ENCODE assay signal across 8 cellular contexts in the genomic region with DNA sequence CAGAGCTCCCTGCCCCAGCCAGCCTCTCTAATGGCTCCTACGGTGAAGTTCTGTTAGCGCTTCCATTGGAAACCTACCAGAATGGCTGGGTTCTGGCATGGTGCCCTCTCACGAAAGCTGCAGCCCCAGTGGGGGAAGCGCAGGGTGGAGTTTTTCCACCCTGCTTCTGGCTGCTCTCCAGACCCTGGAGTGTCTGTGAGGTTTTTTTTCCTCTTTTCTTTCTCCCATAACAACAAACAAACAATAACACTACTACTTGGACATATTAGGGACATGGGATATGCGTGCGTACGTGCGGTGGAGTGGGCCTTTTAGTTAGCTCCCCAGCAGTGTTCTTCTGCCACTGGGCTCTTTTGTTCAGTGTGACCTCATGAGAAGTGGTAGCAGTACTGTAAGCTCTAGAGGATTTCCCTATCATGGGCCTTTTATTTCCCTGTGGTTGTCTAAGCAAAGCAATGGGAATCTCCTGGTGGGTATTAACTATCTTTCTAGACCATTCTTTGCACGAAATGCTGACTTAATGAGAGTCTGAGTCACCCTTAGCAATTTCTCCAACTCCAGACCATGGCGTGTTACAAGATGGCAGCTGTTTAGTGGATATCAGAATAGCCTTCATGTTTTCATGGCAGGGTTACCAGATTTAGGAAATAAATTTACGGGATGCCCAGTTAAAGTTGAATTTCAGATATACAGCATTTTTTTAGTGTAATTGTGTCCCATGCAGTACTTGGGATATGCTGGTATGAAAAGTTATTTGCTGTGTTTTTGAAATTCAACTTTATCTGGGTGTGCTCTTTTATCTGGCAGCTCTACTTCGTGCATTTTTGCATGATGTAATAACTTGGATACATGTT.
DNase-seq lines count a peak whose midpoint lies in the region; TF ChIP-seq lines count a peak whose summit lies in the region.

No MANE protein-coding gene starts in this region.

- peaks cover 0 to 5% of the 10 kb centered on the region in 2 donors for H3K4me1 ChIP-seq in breast epithelium
- peaks cover 52% of the 10 kb centered on the region for H3K4me1 ChIP-seq in vagina

- H3K4me3 ChIP-seq in breast epithelium = peak overlapping the region in 1 of 3 donors; percentile 12
- H3K4me3 ChIP-seq in lower leg skin (ENCODE audit: low read depth, poor library complexity, severe bottlenecking) = no peak overlapping the region
- H3K4me3 ChIP-seq in vagina = no peak overlapping the region

- no peaks in the 10 kb centered on the region for H3K27me3 ChIP-seq in breast epithelium
- no peaks in the 10 kb centered on the region for H3K27me3 ChIP-seq in vagina

- intact Hi-C loops in breast epithelium (cut with DNase I; ENCODE audit: low total_unique reads) (no loop called here), lower leg skin (cut with DNase I; ENCODE audit: low total_unique reads) (no loop called here), vagina (cut with DNase I) (loop anchor here (10.0 kb wide), 1 partner anchor 227 kb away; no protein-coding TSS in a partner anchor)

- H3K9me3 ChIP-seq in breast epithelium (no peaks in the 10 kb centered on the region), vagina (no peaks in the 10 kb centered on the region)

- TF ChIP-seq POLR2A in breast epithelium (IDR thresholded peaks at IDR 0.05) = no peak
- no peak for TF ChIP-seq POLR2A in lower leg skin (IDR thresholded peaks at IDR 0.05)
- TF ChIP-seq POLR2A in vagina (IDR thresholded peaks at IDR 0.05) = no peak

- no peak for TF ChIP-seq CTCF in breast epithelium (IDR thresholded peaks at IDR 0.05)
- no peak for TF ChIP-seq CTCF in lower leg skin (IDR thresholded peaks at IDR 0.05)
- TF ChIP-seq CTCF in vagina (IDR thresholded peaks at IDR 0.05) = no peak

- H3K36me3 ChIP-seq in breast epithelium (no peaks in the 10 kb centered on the region), vagina (no peaks in the 10 kb centered on the region)

- H3K27ac ChIP-seq in breast epithelium (peak overlapping the region; percentile 35 to 57), vagina (peak overlapping the region; percentile 49)

- DNase-seq in NCI-H345 (lab: John Stamatoyannopoulos, UW) (peak; percentile 40), NCI-H345 treated with DMSO at 0.1 percent for 48 hours (lab: John Stamatoyannopoulos, UW; ENCODE audit: unreplicated experiment) (no peak), breast epithelium (ENCODE audit: low spot score in 2 of 2) (peak; percentile 40 to 82), lower leg skin (ENCODE audit: low spot score in 2 of 2) (peak; percentile 65 to 95), vagina (ENCODE audit: extremely low spot score in 2 of 2) (no peak), ecto neural progenitor cell (ENCODE audit: low spot score) (no peak), NCI-H187 (lab: John Stamatoyannopoulos, UW) (no peak)
- DNase-seq in activated CD4-positive, alpha-beta T cell treated with anti-CD3 and anti-CD28 coated beads for 4 hours = no peak

- WGBS in lower leg skin, 2 donors = 12 to 23% methylated on average over 12 of the region's 12 CpGs

Comparison
In these comparisons a context has a peak if more than half of its experiments do, and no peak if none do; other contexts are left out.
1. DNase-seq: peak in NCI-H345 (single experiment), breast epithelium (2 of 2) and lower leg skin (2 of 2); none in NCI-H345 treated with DMSO at 0.1 percent for 48 hours (single experiment), vagina (0 of 2), activated CD4-positive, alpha-beta T cell treated with anti-CD3 and anti-CD28 coated beads for 4 hours (0 of 2), ecto neural progenitor cell (single experiment) and NCI-H187 (0 of 2).